In genomic region chr15:21453683-21454082, GRCh38 we compare ENCODE assay signal across 5 cellular contexts. TPM values are rescaled to one million over a fixed set of nuclear protein-coding genes. Genes with fewer than 3 reads are reported as not detected.
"Had no signal": no experiment of that assay in that cellular context is flagged by ENCODE, and none has a peak within 500 bp of the region (broad histone marks: within the 10 kb centered on the region; RNA-seq: fewer than 3 reads in every experiment).

No MANE protein-coding gene starts in this region.

RNA-seq across cellular contexts. Expression of gene POTEB3, which starts 13.4 kb away (rescaled TPM):
- total RNA-seq: HepG2, HT-29, HT1080, IMR-90, K562 had no signal
